30 cellular contexts compared by ENCODE assay signal in the genomic region with DNA sequence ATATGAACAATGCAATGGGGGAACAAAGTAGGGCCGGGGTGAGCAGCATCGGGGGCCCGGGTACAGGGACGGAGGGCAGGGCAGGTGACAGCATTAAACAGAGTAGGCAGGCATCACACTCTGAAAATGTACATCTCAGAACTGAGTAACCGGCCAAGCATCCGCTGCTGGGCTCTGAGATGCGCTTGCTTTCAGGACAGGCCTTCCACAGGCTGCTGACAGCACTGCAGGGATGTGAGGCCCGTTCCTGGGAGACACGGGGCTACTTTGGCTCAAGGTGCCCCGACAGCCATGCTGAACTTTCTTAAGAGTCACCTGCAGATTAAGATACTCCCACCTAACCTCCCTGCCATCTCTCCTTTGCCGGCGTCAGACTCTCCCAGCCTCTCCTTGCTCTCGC.
"Had no signal": no experiment of that assay in that cellular context is flagged by ENCODE, and none has a peak within 500 bp of the region (broad histone marks: within the 10 kb centered on the region; RNA-seq: fewer than 3 reads in every experiment).

No MANE protein-coding gene starts in this region.

- H3K27me3 Mint-ChIP-seq: activated CD4-positive, alpha-beta T cell treated with anti-CD3 and anti-CD28 coated beads, Interleukin-2, amount 10 ng/mL, durations not matched to agents 24 days and 14 days; activated CD8-positive, alpha-beta memory T cell treated with anti-CD3 and anti-CD28 coated beads, Interleukin-2, amount 10 ng/mL, durations not matched to agents 7 days and 5 days; activated naive CD4-positive, alpha-beta T cell treated with anti-CD3 and anti-CD28 coated beads, Interleukin-2, amount 50 U/mL, for 24 hours; dendritic cell treated with granulocyte-macrophage colony-stimulating factor and Interleukin-4, amounts not matched to agents 40 ng/mL and 50 ng/mL, for 4 days; T-helper 17 cell had no signal

- H3K36me3 ChIP-seq: ascending aorta, breast epithelium, WERI-Rb-1 had no signal

- H3K27ac Mint-ChIP-seq: activated CD4-positive, alpha-beta memory T cell treated with anti-CD3 and anti-CD28 coated beads for 36 hours; activated CD4-positive, alpha-beta T cell treated with anti-CD3 and anti-CD28 coated beads for 36 hours; activated CD4-positive, alpha-beta T cell treated with anti-CD3 and anti-CD28 coated beads, Interleukin-2, amount 10 ng/mL, durations not matched to agents 24 days and 14 days; activated CD8-positive, alpha-beta memory T cell treated with anti-CD3 and anti-CD28 coated beads, Interleukin-2, amount 10 ng/mL, durations not matched to agents 7 days and 5 days; activated CD8-positive, alpha-beta T cell treated with anti-CD3 and anti-CD28 coated beads, Interleukin-2, amount 10 ng/mL, durations not matched to agents 7 days and 5 days; activated naive CD4-positive, alpha-beta T cell treated with anti-CD3 and anti-CD28 coated beads for 36 hours; activated naive CD4-positive, alpha-beta T cell treated with anti-CD3 and anti-CD28 coated beads, Interleukin-2, amount 50 U/mL, for 24 hours; activated naive CD8-positive, alpha-beta T cell treated with anti-CD3 and anti-CD28 coated beads for 36 hours; activated T-helper 1 cell treated with anti-CD3 and anti-CD28 coated beads, Interleukin-12 subunit alpha, Interleukin-12 subunit beta, Interleukin-2, Interleukin-4 antibody, amounts not matched to agents 30 ng/mL and 10 ng/mL and 1 ng/mL, durations not matched to agents 14 hours and 24 hours and 36 hours; activated T-helper 2 cell treated with anti-CD3 and anti-CD28 coated beads, Interferon-gamma antibody, Interleukin-2, Interleukin-4, amounts not matched to agents 10 μg/mL and 5 μg/mL and 100 μg/mL, durations not matched to agents 14 hours and 24 hours and 36 hours; dendritic cell treated with granulocyte-macrophage colony-stimulating factor and Interleukin-4, amounts not matched to agents 40 ng/mL and 50 ng/mL, for 4 days; endodermal cell; T-helper 17 cell; T-helper 2 cell treated with Interferon-gamma antibody and Interleukin-4, amounts not matched to agents 5 μg/mL and 100 μg/mL, for 36 hours had no signal

- H3K36me3 Mint-ChIP-seq: activated CD4-positive, alpha-beta memory T cell treated with anti-CD3 and anti-CD28 coated beads for 36 hours; activated CD8-positive, alpha-beta memory T cell treated with anti-CD3 and anti-CD28 coated beads, Interleukin-2, amount 10 ng/mL, durations not matched to agents 7 days and 5 days; activated naive CD4-positive, alpha-beta T cell treated with anti-CD3 and anti-CD28 coated beads, Interleukin-2, amount 50 U/mL, for 24 hours; activated naive CD8-positive, alpha-beta T cell treated with anti-CD3 and anti-CD28 coated beads for 36 hours; brain had no signal

- DNase-seq: activated CD4-positive, alpha-beta T cell treated with anti-CD3 and anti-CD28 coated beads, Interleukin-2, amount 10 ng/mL, durations not matched to agents 24 days and 14 days; activated CD4-positive, CD25-positive, alpha-beta regulatory T cell; activated CD4-positive, CD25-positive, alpha-beta regulatory T cell treated with anti-CD3 and anti-CD28 coated beads, Interleukin-2, amount 50 U/mL, for 72 hours; activated CD8-positive, alpha-beta memory T cell treated with anti-CD3 and anti-CD28 coated beads, Interleukin-2, amount 10 ng/mL, durations not matched to agents 7 days and 5 days; activated CD8-positive, alpha-beta memory T cell treated with anti-CD3 and anti-CD28 coated beads, Interleukin-2, amount 50 U/mL, for 4 hours; activated CD8-positive, alpha-beta T cell treated with anti-CD3 and anti-CD28 coated beads, Interleukin-2, amount 10 ng/mL, durations not matched to agents 7 days and 5 days; activated effector memory CD4-positive, alpha-beta T cell treated with anti-CD3 and anti-CD28 coated beads, Interleukin-2, amount 50 U/mL, for 16 hours; activated naive CD8-positive, alpha-beta T cell treated with anti-CD3 and anti-CD28 coated beads for 36 hours; activated T-cell treated with anti-CD3 and anti-CD28 coated beads, Interleukin-2, amount 50 U/mL, for 1 hour; effector memory CD4-positive, alpha-beta T cell; foreskin fibroblast; T-helper 17 cell; T1000 had no signal

- H3K4me3 Mint-ChIP-seq: activated CD4-positive, alpha-beta memory T cell treated with anti-CD3 and anti-CD28 coated beads for 36 hours; activated CD4-positive, alpha-beta T cell treated with anti-CD3 and anti-CD28 coated beads for 36 hours; activated CD4-positive, alpha-beta T cell treated with anti-CD3 and anti-CD28 coated beads, Interleukin-2, amount 10 ng/mL, durations not matched to agents 24 days and 14 days; activated CD8-positive, alpha-beta memory T cell treated with anti-CD3 and anti-CD28 coated beads, Interleukin-2, amount 10 ng/mL, durations not matched to agents 7 days and 5 days; activated CD8-positive, alpha-beta T cell treated with anti-CD3 and anti-CD28 coated beads, Interleukin-2, amount 10 ng/mL, durations not matched to agents 7 days and 5 days; activated naive CD4-positive, alpha-beta T cell treated with anti-CD3 and anti-CD28 coated beads for 36 hours; activated naive CD4-positive, alpha-beta T cell treated with anti-CD3 and anti-CD28 coated beads, Interleukin-2, amount 50 U/mL, for 24 hours; activated naive CD8-positive, alpha-beta T cell treated with anti-CD3 and anti-CD28 coated beads for 36 hours; activated T-helper 1 cell treated with anti-CD3 and anti-CD28 coated beads, Interleukin-12 subunit alpha, Interleukin-12 subunit beta, Interleukin-2, Interleukin-4 antibody, amounts not matched to agents 30 ng/mL and 10 ng/mL and 1 ng/mL, durations not matched to agents 14 hours and 24 hours and 36 hours; brain; central memory CD8-positive, alpha-beta T cell; dendritic cell treated with granulocyte-macrophage colony-stimulating factor and Interleukin-4, amounts not matched to agents 40 ng/mL and 50 ng/mL, for 4 days; endodermal cell; T-helper 17 cell; T-helper 2 cell treated with Interferon-gamma antibody and Interleukin-4, amounts not matched to agents 5 μg/mL and 100 μg/mL, for 36 hours had no signal

- H3K27me3 ChIP-seq: ascending aorta, breast epithelium, dorsolateral prefrontal cortex had no signal

- H3K4me1 ChIP-seq: breast epithelium had no signal

- H3K27ac ChIP-seq: breast epithelium, coronary artery, dorsolateral prefrontal cortex, WERI-Rb-1 had no signal

- H3K9me3 ChIP-seq: ascending aorta, breast epithelium had no signal

- ATAC-seq: activated CD4-positive, alpha-beta T cell treated with anti-CD3 and anti-CD28 coated beads for 36 hours; activated CD8-positive, alpha-beta memory T cell treated with anti-CD3 and anti-CD28 coated beads, Interleukin-2, amount 10 ng/mL, durations not matched to agents 7 days and 5 days; activated CD8-positive, alpha-beta T cell treated with anti-CD3 and anti-CD28 coated beads, Interleukin-2, amount 10 ng/mL, durations not matched to agents 7 days and 5 days; T-helper 17 cell had no signal

- H3K4me3 ChIP-seq: ascending aorta, breast epithelium, coronary artery, dorsolateral prefrontal cortex had no signal

- H3K9me3 Mint-ChIP-seq: activated CD4-positive, alpha-beta T cell treated with anti-CD3 and anti-CD28 coated beads, Interleukin-2, amount 10 ng/mL, durations not matched to agents 24 days and 14 days; activated naive CD4-positive, alpha-beta T cell treated with anti-CD3 and anti-CD28 coated beads, Interleukin-2, amount 50 U/mL, for 24 hours; activated T-helper 1 cell treated with anti-CD3 and anti-CD28 coated beads, Interleukin-12 subunit alpha, Interleukin-12 subunit beta, Interleukin-2, Interleukin-4 antibody, amounts not matched to agents 30 ng/mL and 10 ng/mL and 1 ng/mL, durations not matched to agents 14 hours and 24 hours and 36 hours; activated T-helper 2 cell treated with anti-CD3 and anti-CD28 coated beads, Interferon-gamma antibody, Interleukin-2, Interleukin-4, amounts not matched to agents 10 μg/mL and 5 μg/mL and 100 μg/mL, durations not matched to agents 14 hours and 24 hours and 36 hours; central memory CD8-positive, alpha-beta T cell; dendritic cell treated with granulocyte-macrophage colony-stimulating factor and Interleukin-4, amounts not matched to agents 40 ng/mL and 50 ng/mL, for 4 days; T-helper 2 cell treated with Interferon-gamma antibody and Interleukin-4, amounts not matched to agents 5 μg/mL and 100 μg/mL, for 36 hours had no signal

- FAIRE-seq: frontal cortex had no signal

- H3K4me1 Mint-ChIP-seq: activated CD4-positive, alpha-beta T cell treated with anti-CD3 and anti-CD28 coated beads for 36 hours; activated CD4-positive, alpha-beta T cell treated with anti-CD3 and anti-CD28 coated beads, Interleukin-2, amount 10 ng/mL, durations not matched to agents 24 days and 14 days; activated CD8-positive, alpha-beta memory T cell treated with anti-CD3 and anti-CD28 coated beads, Interleukin-2, amount 10 ng/mL, durations not matched to agents 7 days and 5 days; activated naive CD4-positive, alpha-beta T cell treated with anti-CD3 and anti-CD28 coated beads, Interleukin-2, amount 50 U/mL, for 24 hours; activated naive CD8-positive, alpha-beta T cell treated with anti-CD3 and anti-CD28 coated beads for 36 hours; central memory CD8-positive, alpha-beta T cell; T-helper 17 cell had no signal
